9 cellular contexts compared by ENCODE assay signal in the genomic region with DNA sequence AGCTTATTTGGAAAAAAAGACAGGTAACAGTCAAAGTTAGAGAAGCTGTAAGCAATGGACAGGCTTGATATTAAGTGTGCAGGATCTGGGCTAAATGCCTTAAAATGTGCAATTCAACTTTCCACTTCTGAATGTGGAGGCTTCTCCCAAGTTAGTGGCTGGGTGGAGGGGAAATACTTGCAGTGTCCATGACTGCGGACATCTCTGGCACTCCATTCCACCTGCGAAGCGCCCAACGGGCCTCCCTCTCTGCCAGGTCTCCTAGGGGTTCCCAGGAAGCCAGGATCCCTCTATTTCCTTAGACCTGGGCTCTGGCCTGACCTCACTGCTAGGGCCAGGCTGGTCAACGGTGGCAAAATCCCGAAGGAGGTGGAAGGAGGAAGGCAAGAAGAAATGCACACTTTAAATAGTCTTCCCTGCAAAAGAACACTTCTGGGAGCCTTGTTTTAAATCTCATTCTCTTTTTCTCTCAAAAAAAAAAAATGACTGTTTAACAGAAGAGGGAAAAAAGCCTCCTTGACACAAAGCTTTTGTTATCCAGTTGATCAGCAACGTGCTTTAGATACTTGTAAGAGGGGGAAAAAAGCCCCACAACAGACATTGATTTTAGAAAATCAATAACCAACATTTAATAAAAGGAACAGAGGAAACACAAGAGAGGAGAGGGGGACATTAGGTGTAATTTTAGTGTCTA. TPM values are rescaled to one million over a fixed set of nuclear protein-coding genes. Genes with fewer than 3 reads are reported as not detected.
DNase-seq lines count a peak whose midpoint lies in the region; ATAC-seq lines count a peak whose summit lies in the region.
"Had no signal": no experiment of that assay in that cellular context is flagged by ENCODE, and none has a peak within 500 bp of the region (broad histone marks: within the 10 kb centered on the region; RNA-seq: fewer than 3 reads in every experiment).

No MANE protein-coding gene starts in this region.

- H3K36me3 ChIP-seq in ectodermal cell (ENCODE audit: control insufficient read depth, insufficient read depth, low read length): no peaks in the 10 kb centered on the region
- no peaks in the 10 kb centered on the region for H3K36me3 ChIP-seq in naive thymus-derived CD4-positive, alpha-beta T cell (ENCODE audit: control insufficient read depth in 2 of 3, insufficient read depth in 3 of 3, low read length in 3 of 3)
- no peaks in the 10 kb centered on the region for H3K36me3 ChIP-seq in aorta (ENCODE audit: control insufficient read depth in 1 of 2, insufficient read depth in 2 of 2, low read length in 1 of 2)

- ATAC-seq in Right ventricle myocardium inferior (no peak), aorta (ENCODE audit: low FRiP score) (no peak), HG03469 (IDR thresholded peaks at IDR 0.05; ENCODE audit: unreplicated experiment) (no peak)
- no peak for ATAC-seq in naive thymus-derived CD4-positive, alpha-beta T cell

- POLR2A ChIA-PET in naive thymus-derived CD4-positive, alpha-beta T cell (lab: Charles Lee): no interaction called here

- H3K4me1 Mint-ChIP-seq in naive thymus-derived CD4-positive, alpha-beta T cell: peaks cover 5 to 21% (median 15%) of the 10 kb centered on the region in 7 donors

- H3K4me3 ChIP-seq in ectodermal cell (ENCODE audit: insufficient read depth, low read depth, low read length) (peak overlapping the region; percentile 67), aorta (ENCODE audit: low read length in 2 of 2) (peak overlapping the region; percentile 100)
- H3K4me3 ChIP-seq in naive thymus-derived CD4-positive, alpha-beta T cell (ENCODE audit: low read length): no peak overlapping the region

- CTCF ChIA-PET in naive thymus-derived CD4-positive, alpha-beta T cell (lab: Charles Lee): no interaction called here

- H3K27me3 Mint-ChIP-seq in naive thymus-derived CD4-positive, alpha-beta T cell: peaks cover 44 to 60% (median 48%) of the 10 kb centered on the region in 5 donors

- peaks cover 31% of the 10 kb centered on the region for H3K4me1 ChIP-seq in ectodermal cell (ENCODE audit: control insufficient read depth, insufficient read depth, low read length)
- peaks cover 19 to 30% of the 10 kb centered on the region in 2 donors for H3K4me1 ChIP-seq in naive thymus-derived CD4-positive, alpha-beta T cell (ENCODE audit: control insufficient read depth in 2 of 2, insufficient read depth in 2 of 2, low read length in 2 of 2)
- H3K4me1 ChIP-seq in aorta (ENCODE audit: control insufficient read depth in 1 of 2, insufficient read depth in 2 of 2, low read length in 2 of 2): peaks cover 3 to 5% of the 10 kb centered on the region in 2 donors

- H3K27me3 ChIP-seq in ectodermal cell (ENCODE audit: control insufficient read depth, insufficient read depth, low read length, poor library complexity, severe bottlenecking) (no peaks in the 10 kb centered on the region), aorta (ENCODE audit: control insufficient read depth in 1 of 2, insufficient read depth in 2 of 2, low read length in 1 of 2) (no peaks in the 10 kb centered on the region)
- peaks cover 0 to 20% of the 10 kb centered on the region in 2 donors for H3K27me3 ChIP-seq in naive thymus-derived CD4-positive, alpha-beta T cell (ENCODE audit: control insufficient read depth in 2 of 2, insufficient read depth in 2 of 2, low read length in 2 of 2)

- WGBS in ectodermal cell, 2 experiments: 11 to 20% methylated on average over 6 to 7 of the region's 7 CpGs
- 1 to 3% methylated on average over 7 of the region's 7 CpGs for WGBS in aorta, 2 donors

- no peak overlapping the region for H3K27ac ChIP-seq in ectodermal cell (ENCODE audit: insufficient read depth, low read depth, low read length, poor library complexity, severe bottlenecking)
- no peak overlapping the region for H3K27ac ChIP-seq in naive thymus-derived CD4-positive, alpha-beta T cell (ENCODE audit: low read depth, low read length)
- H3K27ac ChIP-seq in aorta (ENCODE audit: low read depth in 1 of 2, low read length in 2 of 2): peak overlapping the region; percentile 91 to 93
- H3K27ac ChIP-seq: VCaP had no signal

- no peak overlapping the region for H3K27ac Mint-ChIP-seq in naive thymus-derived CD4-positive, alpha-beta T cell

- H3K9me3 ChIP-seq in ectodermal cell (ENCODE audit: control insufficient read depth, low read length): no peaks in the 10 kb centered on the region
- no peaks in the 10 kb centered on the region for H3K9me3 ChIP-seq in naive thymus-derived CD4-positive, alpha-beta T cell (ENCODE audit: control insufficient read depth in 2 of 3, low read length in 3 of 3)
- no peaks in the 10 kb centered on the region for H3K9me3 ChIP-seq in aorta (ENCODE audit: control insufficient read depth, low read length)

- peak overlapping the region; percentile 68 to 87 (median 77) for H3K4me3 Mint-ChIP-seq in naive thymus-derived CD4-positive, alpha-beta T cell

- H3K9me3 Mint-ChIP-seq in naive thymus-derived CD4-positive, alpha-beta T cell: peaks cover 0 to 2% (median 0%) of the 10 kb centered on the region in 11 donors

- H3K36me3 Mint-ChIP-seq in naive thymus-derived CD4-positive, alpha-beta T cell: peaks cover 0 to 1% (median 0%) of the 10 kb centered on the region in 5 donors

- DNase-seq in Right ventricle myocardium inferior (ENCODE audit: missing footprints): peak; percentile 69
- no peak for DNase-seq in cardiac septum (ENCODE audit: low spot score)
- DNase-seq in naive thymus-derived CD4-positive, alpha-beta T cell: no peak
- DNase-seq in aorta: no peak
- DNase-seq in dedifferentiated amniotic fluid mesenchymal stem cell (ENCODE audit: extremely low spot score): no peak
- no peak for DNase-seq in MV-4-11 (lab: John Stamatoyannopoulos, UW)

- intact Hi-C loops in Right ventricle myocardium inferior (cut with DNase I) (loop anchor here (2.0 to 10.0 kb wide), 8 partner anchors 54 to 1400 kb away; no protein-coding TSS in a partner anchor), cardiac septum (cut with DNase I) (loop anchor here (2.0 to 10.0 kb wide), 3 partner anchors 182 to 1240 kb away; a partner anchor contains a TSS), aorta (cut with DNase I) (loop anchor here (5.0 to 10.0 kb wide), 8 partner anchors 68 to 1240 kb away; no protein-coding TSS in a partner anchor)
- intact Hi-C loops in naive thymus-derived CD4-positive, alpha-beta T cell (cut with micrococcal nuclease): loop anchor here (5.0 to 10.0 kb wide), 3 partner anchors 183 to 1480 kb away; a partner anchor contains a TSS

RNA-seq across cellular contexts. Expression of a gene that starts 5.0 kb away (rescaled TPM):
- 89.0 TPM for total RNA-seq in Right ventricle myocardium inferior
- total RNA-seq in cardiac septum: 122 TPM
- polyA plus RNA-seq in ectodermal cell (2013, experiment 1 of 4): 134 TPM
- polyA plus RNA-seq in ectodermal cell (2013, experiment 2 of 4): 125 TPM
- polyA plus RNA-seq in ectodermal cell (2013, experiment 3 of 4): 87.6 TPM
- polyA plus RNA-seq in ectodermal cell (2013, experiment 4 of 4): 98.3 TPM
- 100 to 1,000 TPM in 1 of 5 experiments, 10 to 100 TPM in 1, 1 to 10 TPM in 3; 4.2 to 534 (median 6.6) TPM for total RNA-seq in naive thymus-derived CD4-positive, alpha-beta T cell
- under 1 TPM; 0.26 to 0.39 TPM for polyA plus RNA-seq in naive thymus-derived CD4-positive, alpha-beta T cell
- 100 to 1,000 TPM; 174 to 301 TPM for total RNA-seq in aorta
- 10 to 100 TPM; 38.7 to 67.6 TPM for polyA plus RNA-seq in aorta

Comparison
In these comparisons a context has a peak if more than half of its experiments do, and no peak if none do; other contexts are left out.
1. H3K27ac ChIP-seq: peak in aorta (2 of 2); none in ectodermal cell (single experiment) and naive thymus-derived CD4-positive, alpha-beta T cell (single experiment).